ENCODE assay signal across 8 cellular contexts in genomic region chr11:65496304-65497140, GRCh38. TPM values are rescaled to one million over a fixed set of nuclear protein-coding genes. Genes with fewer than 3 reads are reported as not detected.
DNase-seq lines count a peak whose midpoint lies in the region; ATAC-seq and TF ChIP-seq lines count a peak whose summit lies in the region.

No MANE protein-coding gene starts in this region.

- no peaks in the 10 kb centered on the region for H3K36me3 Mint-ChIP-seq in CD4-positive, alpha-beta T cell (ENCODE audit: low read depth)
- H3K36me3 Mint-ChIP-seq in osteocyte (ENCODE audit: unreplicated experiment) = no peaks in the 10 kb centered on the region

- H3K4me3 ChIP-seq in H7 (ENCODE audit: insufficient read depth, low read depth, low read length) (peak overlapping the region; percentile 27), esophagus squamous epithelium (peak overlapping the region in 3 of 4 donors; percentile 32 to 81 (median 71))

- H3K27me3 ChIP-seq in CD4-positive, alpha-beta T cell (ENCODE audit: control insufficient read depth, insufficient read depth, low read length) = no peaks in the 10 kb centered on the region
- H3K27me3 ChIP-seq in H7 (ENCODE audit: control insufficient read depth, insufficient read depth, low read length) (no peaks in the 10 kb centered on the region), esophagus squamous epithelium (no peaks in the 10 kb centered on the region)

- CTCF ChIA-PET in CD4-positive, alpha-beta T cell (lab: Charles Lee) = interaction anchor here (0.6 to 5.1 kb wide), 11 partner anchors 9 to 115 kb away, joined by 3 to 40 read pairs (median 7); partner anchors contain the start of genes NEAT1 and SLC25A45

- no peak overlapping the region for H3K27ac Mint-ChIP-seq in CD4-positive, alpha-beta T cell
- no peak overlapping the region for H3K27ac Mint-ChIP-seq in osteocyte (ENCODE audit: unreplicated experiment)

- ATAC-seq in CD4-positive, alpha-beta T cell (ENCODE audit: poor library complexity) = peak; percentile 2

- peaks cover 50 to 57% (median 54%) of the 10 kb centered on the region in 3 donors for H3K4me1 ChIP-seq in esophagus squamous epithelium

- H3K4me1 Mint-ChIP-seq in CD4-positive, alpha-beta T cell (ENCODE audit: low read depth) = peaks cover 31% of the 10 kb centered on the region
- peaks cover 51% of the 10 kb centered on the region for H3K4me1 Mint-ChIP-seq in osteocyte (ENCODE audit: unreplicated experiment)

- intact Hi-C loops in CD4-positive, alpha-beta T cell (cut with DNase I, micrococcal nuclease) = loop anchor here (1.0 to 2.0 kb wide), 6 partner anchors 10 to 72 kb away; no protein-coding TSS in a partner anchor
- intact Hi-C loops in esophagus squamous epithelium (cut with DNase I) = loop anchor here (2.0 kb wide), 1 partner anchor 18 kb away; no protein-coding TSS in a partner anchor

- H3K27ac ChIP-seq in CD4-positive, alpha-beta T cell (ENCODE audit: low read depth, low read length) = peak overlapping the region; percentile 96
- peak overlapping the region; percentile 95 to 100 (median 98) for H3K27ac ChIP-seq in esophagus squamous epithelium

- WGBS in esophagus squamous epithelium, 2 donors = 15 to 16% methylated on average over 15 of the region's 15 CpGs

- H3K4me3 Mint-ChIP-seq in CD4-positive, alpha-beta T cell = no peak overlapping the region
- H3K4me3 Mint-ChIP-seq in osteocyte (ENCODE audit: unreplicated experiment) = no peak overlapping the region

- no peaks in the 10 kb centered on the region for H3K9me3 ChIP-seq in CD4-positive, alpha-beta T cell (ENCODE audit: control insufficient read depth, low read length)
- H3K9me3 ChIP-seq in esophagus squamous epithelium = no peaks in the 10 kb centered on the region

- H3K36me3 ChIP-seq in H7 (replicated peaks; ENCODE audit: control insufficient read depth, insufficient read depth, low read length) = peaks cover 9% of the 10 kb centered on the region
- H3K36me3 ChIP-seq in esophagus squamous epithelium = peaks cover 0 to 11% (median 11%) of the 10 kb centered on the region in 3 donors

- TF ChIP-seq POLR2A in esophagus squamous epithelium (IDR thresholded peaks at IDR 0.05) = peak in 1 of 4 donors; percentile 16

- no peaks in the 10 kb centered on the region for H3K27me3 Mint-ChIP-seq in CD4-positive, alpha-beta T cell
- no peaks in the 10 kb centered on the region for H3K27me3 Mint-ChIP-seq in osteocyte (ENCODE audit: unreplicated experiment)

- no peak for DNase-seq in CD4-positive, alpha-beta T cell
- DNase-seq in H7 (no peak), RPMI7951 (ENCODE audit: low read depth) (peak; percentile 79), esophagus squamous epithelium (lab: John Stamatoyannopoulos, UW) (no peak), pons (ENCODE audit: low spot score) (peak; percentile 67), osteocyte (ENCODE audit: extremely low spot score, unreplicated experiment) (no peak), NCI-H2029 (lab: John Stamatoyannopoulos, UW) (no peak)
- no peak for DNase-seq in activated CD4-positive, alpha-beta T cell treated with anti-CD3 and anti-CD28 coated beads, Interleukin-2, amount 50 U/mL, for 1 hour

- POLR2A ChIA-PET in CD4-positive, alpha-beta T cell (lab: Charles Lee) = interaction anchor here (0.5 to 15.9 kb wide), 61 partner anchors 9 to 1916 kb away, joined by 3 to 3042 read pairs (median 10); partner anchors contain the start of genes BATF2, CAPN1, CCDC85B and CDC42EP2

- H3K9me3 Mint-ChIP-seq in CD4-positive, alpha-beta T cell = no peaks in the 10 kb centered on the region
- no peaks in the 10 kb centered on the region for H3K9me3 Mint-ChIP-seq in osteocyte (ENCODE audit: unreplicated experiment)

- no peak for TF ChIP-seq CTCF in CD4-positive, alpha-beta T cell (IDR thresholded peaks at IDR 0.05)
- no peak for TF ChIP-seq CTCF in esophagus squamous epithelium (IDR thresholded peaks at IDR 0.05)
- no peak for TF ChIP-seq CTCF in osteocyte (IDR thresholded peaks at IDR 0.05)

RNA-seq across cellular contexts. Expression of gene MALAT1, which starts 2.3 kb away (rescaled TPM):
- total RNA-seq in CD4-positive, alpha-beta T cell = over 10,000 TPM; 31,509 to 32,316 TPM
- 456 and 1,088 TPM in 2 replicates for total RNA-seq in H7 (2014; rRNA removed; shearing (Covaris generic))
- 481 and 510 TPM in 2 replicates for total RNA-seq in RPMI7951 (2014; rRNA removed; shearing (Covaris generic))
- total RNA-seq in esophagus squamous epithelium (over 10,000 TPM in 2 of 4 donors, 1,000 to 10,000 TPM in 2; 1,739 to 13,677 (median 9,435) TPM), osteocyte (11,843 and 16,538 TPM in 2 replicates)

RNA-seq across cellular contexts. Expression of gene SCYL1, which starts 28.4 kb away (rescaled TPM):
- 10 to 100 TPM; 57.4 to 60.7 TPM for total RNA-seq in CD4-positive, alpha-beta T cell
- 70.0 and 72.3 TPM in 2 replicates for total RNA-seq in H7 (2014; rRNA removed; shearing (Covaris generic))
- total RNA-seq in RPMI7951 (2014; rRNA removed; shearing (Covaris generic)) = 64.1 and 65.7 TPM in 2 replicates
- 10 to 100 TPM; 40.6 to 63.3 (median 52.6) TPM for total RNA-seq in esophagus squamous epithelium
- total RNA-seq in osteocyte = 103 and 104 TPM in 2 replicates

Comparison
In these comparisons a context has a peak if more than half of its experiments do, and no peak if none do; other contexts are left out.
1. DNase-seq: peak in RPMI7951 (single experiment) and pons (single experiment); none in CD4-positive, alpha-beta T cell (0 of 10), H7 (single experiment), esophagus squamous epithelium (single experiment), osteocyte (single experiment), NCI-H2029 (single experiment) and activated CD4-positive, alpha-beta T cell treated with anti-CD3 and anti-CD28 coated beads, Interleukin-2, amount 50 U/mL, for 1 hour (single experiment).